ENCODE assay signal across 8 cellular contexts in the genomic region with DNA sequence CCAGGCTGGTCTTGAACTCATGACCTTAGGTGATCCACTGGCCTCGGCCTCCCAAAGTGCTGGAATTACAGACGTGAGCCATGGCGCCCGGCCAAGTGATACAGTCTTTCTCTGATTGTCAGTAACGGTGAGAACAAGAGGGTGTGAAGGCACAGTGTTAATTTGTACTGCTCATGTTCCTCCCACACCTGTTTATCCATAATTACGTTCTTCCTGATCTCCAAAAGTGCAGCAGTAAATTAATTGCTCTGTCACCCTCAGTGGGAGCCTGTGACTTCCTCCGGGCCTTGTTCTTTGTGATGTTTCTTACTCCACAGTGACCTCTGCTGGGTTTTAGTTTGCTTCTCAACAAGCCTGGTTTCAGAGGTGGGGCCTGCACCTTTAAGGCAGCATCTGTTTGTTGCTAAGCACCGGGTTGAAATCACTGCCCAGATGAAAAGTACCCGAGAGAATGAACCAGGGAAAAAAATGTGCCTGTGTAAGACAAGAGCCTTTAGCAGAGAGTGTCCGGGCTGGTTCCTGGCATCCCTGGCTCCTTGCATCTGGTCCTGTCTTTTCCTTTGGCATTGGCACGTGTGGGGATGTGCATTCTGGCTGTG.
DNase-seq lines count a peak whose midpoint lies in the region; ATAC-seq and TF ChIP-seq lines count a peak whose summit lies in the region.

No MANE protein-coding gene starts in this region.

- peak overlapping the region; percentile 82 for H3K27ac Mint-ChIP-seq in activated T-helper 2 cell treated with anti-CD3 and anti-CD28 coated beads, Interferon-gamma antibody, Interleukin-2, Interleukin-4, amounts not matched to agents 10 μg/mL and 5 μg/mL and 100 μg/mL, durations not matched to agents 14 hours and 24 hours and 36 hours
- peak overlapping the region; percentile 52 for H3K27ac Mint-ChIP-seq in osteocyte (ENCODE audit: unreplicated experiment)

- H3K9me3 ChIP-seq in MG63 (no peaks in the 10 kb centered on the region), suprapubic skin (no peaks in the 10 kb centered on the region)

- ATAC-seq in HG02571 (IDR thresholded peaks at IDR 0.05; ENCODE audit: unreplicated experiment): peak; percentile 52
- peak; percentile 84 for ATAC-seq in foreskin keratinocyte

- peak; percentile 41 for DNase-seq in MG63
- DNase-seq in RKO (ENCODE audit: low spot score): peak; percentile 84
- peak; percentile 63 for DNase-seq in activated T-helper 2 cell treated with anti-CD3 and anti-CD28 coated beads, Interferon-gamma antibody, Interleukin-2, Interleukin-4, amounts not matched to agents 10 μg/mL and 5 μg/mL and 100 μg/mL, durations not matched to agents 14 hours and 24 hours and 36 hours (ENCODE audit: low spot score)
- peak in 1 of 2 donors; percentile 75 for DNase-seq in foreskin keratinocyte
- DNase-seq in osteocyte (ENCODE audit: extremely low spot score, unreplicated experiment): no peak
- no peak for DNase-seq in suprapubic skin (ENCODE audit: low spot score in 2 of 2)

- WGBS in suprapubic skin: 19% methylated on average over 11 of the region's 11 CpGs

- intact Hi-C loops in activated T-helper 2 cell treated with anti-CD3 and anti-CD28 coated beads, Interferon-gamma antibody, Interleukin-2, Interleukin-4, amounts not matched to agents 10 μg/mL and 5 μg/mL and 100 μg/mL, durations not matched to agents 14 hours and 24 hours and 36 hours (cut with micrococcal nuclease): loop anchor here (1.0 to 10.0 kb wide), 6 partner anchors 93 to 567 kb away; partner anchors contain the start of gene SCAF8

- H3K36me3 Mint-ChIP-seq in activated T-helper 2 cell treated with anti-CD3 and anti-CD28 coated beads, Interferon-gamma antibody, Interleukin-2, Interleukin-4, amounts not matched to agents 10 μg/mL and 5 μg/mL and 100 μg/mL, durations not matched to agents 14 hours and 24 hours and 36 hours (ENCODE audit: low read depth): peaks cover 39% of the 10 kb centered on the region
- H3K36me3 Mint-ChIP-seq in osteocyte (ENCODE audit: unreplicated experiment): no peaks in the 10 kb centered on the region

- TF ChIP-seq EP300 in suprapubic skin (IDR thresholded peaks at IDR 0.05): no peak

- H3K4me3 Mint-ChIP-seq in activated T-helper 2 cell treated with anti-CD3 and anti-CD28 coated beads, Interferon-gamma antibody, Interleukin-2, Interleukin-4, amounts not matched to agents 10 μg/mL and 5 μg/mL and 100 μg/mL, durations not matched to agents 14 hours and 24 hours and 36 hours (ENCODE audit: low read depth): no peak overlapping the region
- no peak overlapping the region for H3K4me3 Mint-ChIP-seq in osteocyte (ENCODE audit: unreplicated experiment)

- H3K4me1 ChIP-seq in foreskin keratinocyte: peaks cover 8% of the 10 kb centered on the region
- peaks cover 18% of the 10 kb centered on the region for H3K4me1 ChIP-seq in suprapubic skin

- no peaks in the 10 kb centered on the region for H3K36me3 ChIP-seq in MG63
- no peaks in the 10 kb centered on the region for H3K36me3 ChIP-seq in suprapubic skin

- no peak overlapping the region for H3K4me3 ChIP-seq in GM12875 (ENCODE audit: low read depth, low read length)
- H3K4me3 ChIP-seq in MG63: no peak overlapping the region
- H3K4me3 ChIP-seq in suprapubic skin: no peak overlapping the region

- H3K27me3 ChIP-seq in MG63 (no peaks in the 10 kb centered on the region), foreskin keratinocyte (no peaks in the 10 kb centered on the region), suprapubic skin (no peaks in the 10 kb centered on the region)

- no peak overlapping the region for H3K27ac ChIP-seq in foreskin keratinocyte
- no peak overlapping the region for H3K27ac ChIP-seq in suprapubic skin

- no peaks in the 10 kb centered on the region for H3K27me3 Mint-ChIP-seq in activated T-helper 2 cell treated with anti-CD3 and anti-CD28 coated beads, Interferon-gamma antibody, Interleukin-2, Interleukin-4, amounts not matched to agents 10 μg/mL and 5 μg/mL and 100 μg/mL, durations not matched to agents 14 hours and 24 hours and 36 hours (ENCODE audit: low read depth)
- H3K27me3 Mint-ChIP-seq in osteocyte (ENCODE audit: unreplicated experiment): no peaks in the 10 kb centered on the region

- TF ChIP-seq CTCF in GM12875 (IDR thresholded peaks at IDR 0.05; ENCODE audit: borderline replicate concordance, insufficient read depth, low read depth, low read length) (peak; percentile 49; the same call in 1 of the 2 replicates), foreskin keratinocyte (conservative IDR thresholded peaks at IDR 0.05) (peak; percentile 87), osteocyte (IDR thresholded peaks at IDR 0.05) (peak; percentile 86), suprapubic skin (IDR thresholded peaks at IDR 0.05) (peak in 1 of 2 donors; percentile 55)

- H3K4me1 Mint-ChIP-seq in activated T-helper 2 cell treated with anti-CD3 and anti-CD28 coated beads, Interferon-gamma antibody, Interleukin-2, Interleukin-4, amounts not matched to agents 10 μg/mL and 5 μg/mL and 100 μg/mL, durations not matched to agents 14 hours and 24 hours and 36 hours (ENCODE audit: low read depth): peaks cover 41% of the 10 kb centered on the region
- peaks cover 40% of the 10 kb centered on the region for H3K4me1 Mint-ChIP-seq in osteocyte (ENCODE audit: unreplicated experiment)

- no peak for TF ChIP-seq POLR2A in suprapubic skin (IDR thresholded peaks at IDR 0.05)

- H3K9me3 Mint-ChIP-seq in activated T-helper 2 cell treated with anti-CD3 and anti-CD28 coated beads, Interferon-gamma antibody, Interleukin-2, Interleukin-4, amounts not matched to agents 10 μg/mL and 5 μg/mL and 100 μg/mL, durations not matched to agents 14 hours and 24 hours and 36 hours: no peaks in the 10 kb centered on the region
- no peaks in the 10 kb centered on the region for H3K9me3 Mint-ChIP-seq in osteocyte (ENCODE audit: unreplicated experiment)

Comparison
In these comparisons a context has a peak if more than half of its experiments do, and no peak if none do; other contexts are left out.
1. DNase-seq: peak in MG63 (single experiment), RKO (single experiment) and activated T-helper 2 cell treated with anti-CD3 and anti-CD28 coated beads, Interferon-gamma antibody, Interleukin-2, Interleukin-4, amounts not matched to agents 10 μg/mL and 5 μg/mL and 100 μg/mL, durations not matched to agents 14 hours and 24 hours and 36 hours (single experiment); none in osteocyte (single experiment) and suprapubic skin (0 of 2).